In genomic region chr4:176791591-176792347, GRCh38 we compare ENCODE assay signal across 8 cellular contexts.
A peak's percentile ranks its signal among the peaks of the same experiment; 100 is the strongest.
DNase-seq lines count a peak whose midpoint lies in the region; ATAC-seq and TF ChIP-seq lines count a peak whose summit lies in the region.

No MANE protein-coding gene starts in this region.

- H3K36me3 Mint-ChIP-seq in stimulated activated memory B cell treated with anti-CD40 and anti-IgM and Interleukin-4, amounts not matched to agents 10 μg/mL and 1 μg/mL and 100 μg/mL, for 72 hours, result no peaks in the 10 kb centered on the region

- peak; percentile 28 for ATAC-seq in HG02759 (IDR thresholded peaks at IDR 0.05; ENCODE audit: unreplicated experiment)
- no peak for ATAC-seq in stimulated activated memory B cell treated with anti-CD40 and anti-IgM and Interleukin-4, amounts not matched to agents 10 μg/mL and 1 μg/mL and 100 μg/mL, for 72 hours

- DNase-seq in GM13977 (ENCODE audit: low spot score), result peak; percentile 33
- DNase-seq in amniotic epithelial cell (ENCODE audit: low read depth), result peak; percentile 58
- peak; percentile 30 for DNase-seq in iPS-NIHi7 (ENCODE audit: extremely low spot score)
- DNase-seq in cortex of kidney (lab: John Stamatoyannopoulos, UW), result no peak
- DNase-seq in NK-92 treated with Interleukin-12 subunit alpha and Interleukin-12 subunit beta, amount 100 ng/mL, for 24 hours (lab: John Stamatoyannopoulos, UW), result no peak
- DNase-seq in DMS79 (lab: John Stamatoyannopoulos, UW), result no peak

- H3K9me3 Mint-ChIP-seq in stimulated activated memory B cell treated with anti-CD40 and anti-IgM and Interleukin-4, amounts not matched to agents 10 μg/mL and 1 μg/mL and 100 μg/mL, for 72 hours, result no peaks in the 10 kb centered on the region

- peaks cover 19% of the 10 kb centered on the region for H3K27me3 Mint-ChIP-seq in stimulated activated memory B cell treated with anti-CD40 and anti-IgM and Interleukin-4, amounts not matched to agents 10 μg/mL and 1 μg/mL and 100 μg/mL, for 72 hours

- H3K4me3 Mint-ChIP-seq in stimulated activated memory B cell treated with anti-CD40 and anti-IgM and Interleukin-4, amounts not matched to agents 10 μg/mL and 1 μg/mL and 100 μg/mL, for 72 hours, result peak overlapping the region; percentile 36

- in situ Hi-C loops in GM13977 (cut with MboI; ENCODE audit: low pct_unique_long_range_greater_than_20kb, low sequenced_read_pairs, unreplicated experiment), result no loop called here

- no peak overlapping the region for H3K27ac Mint-ChIP-seq in stimulated activated memory B cell treated with anti-CD40 and anti-IgM and Interleukin-4, amounts not matched to agents 10 μg/mL and 1 μg/mL and 100 μg/mL, for 72 hours

- no peak for TF ChIP-seq CTCF in GM13977 (IDR thresholded peaks at IDR 0.05; ENCODE audit: extremely low read depth, insufficient read depth, missing control alignments)

- no peaks in the 10 kb centered on the region for H3K4me1 Mint-ChIP-seq in stimulated activated memory B cell treated with anti-CD40 and anti-IgM and Interleukin-4, amounts not matched to agents 10 μg/mL and 1 μg/mL and 100 μg/mL, for 72 hours

Comparison
In these comparisons a context has a peak if more than half of its experiments do, and no peak if none do; other contexts are left out.
1. DNase-seq: peak in GM13977 (single experiment), amniotic epithelial cell (single experiment) and iPS-NIHi7 (single experiment); none in cortex of kidney (single experiment), NK-92 treated with Interleukin-12 subunit alpha and Interleukin-12 subunit beta, amount 100 ng/mL, for 24 hours (single experiment) and DMS79 (single experiment).